25 cellular contexts compared by ENCODE assay signal in the genomic region with DNA sequence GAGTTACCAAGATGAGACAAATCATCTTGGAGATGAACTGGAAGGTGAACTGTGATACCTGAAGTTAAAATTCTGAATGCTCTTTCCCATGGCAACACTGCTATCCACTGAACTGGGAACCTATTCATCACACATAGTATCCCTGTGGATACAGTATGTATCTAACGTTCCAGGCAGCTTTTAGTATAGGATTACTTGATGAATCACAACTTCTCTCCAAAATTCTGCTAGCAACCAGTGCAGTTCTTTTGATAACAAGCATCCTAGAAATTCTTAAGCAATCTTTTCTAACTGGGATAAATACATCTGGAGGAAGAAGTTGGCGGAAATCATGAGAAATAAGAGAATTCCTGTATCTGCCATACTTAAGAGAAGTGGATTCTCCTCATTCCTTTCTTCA.
DNase-seq lines count a peak whose midpoint lies in the region; ATAC-seq, FAIRE-seq and TF ChIP-seq lines count a peak whose summit lies in the region.
"Had no signal": no experiment of that assay in that cellular context is flagged by ENCODE, and none has a peak within 500 bp of the region (broad histone marks: within the 10 kb centered on the region; RNA-seq: fewer than 3 reads in every experiment).

No MANE protein-coding gene starts in this region.

- DNase-seq in EL (peak; percentile 17), M059J (ENCODE audit: low read depth) (peak; percentile 22), endodermal cell (no peak), osteoblast (ENCODE audit: insufficient read length, low spot score, missing footprints) (peak; percentile 83), GM12892 (ENCODE audit: insufficient read length) (no peak), SHP77 (lab: John Stamatoyannopoulos, UW) (no peak)
- no peak for DNase-seq in effector memory CD4-positive, alpha-beta T cell
- DNase-seq: activated B cell treated with CpG ODN at 0.5 μM for 24 hours; activated CD4-positive, alpha-beta memory T cell treated with anti-CD3 and anti-CD28 coated beads for 36 hours; activated effector memory CD4-positive, alpha-beta T cell treated with Interleukin-2 at 50 U/mL for 16 hours; activated naive CD8-positive, alpha-beta T cell treated with anti-CD3 and anti-CD28 coated beads, Interleukin-2, amount 50 U/mL, for 24 hours; colonic mucosa; Kasumi-1; left ventricle myocardium inferior; midbrain; NCI-H1105 treated with DMSO at 0.1 percent for 48 hours; NCI-H2081 treated with DMSO at 0.1 percent for 48 hours; NCI-H510A treated with DMSO at 0.1 percent for 48 hours; NK-92 treated with Interleukin-12 subunit alpha and Interleukin-12 subunit beta, amount 100 ng/mL, for 24 hours; RPMI8226; T-helper 9 cell had no signal

- H3K36me3 Mint-ChIP-seq in endodermal cell (ENCODE audit: low read depth) = peaks cover 18% of the 10 kb centered on the region
- H3K36me3 Mint-ChIP-seq: activated CD4-positive, alpha-beta memory T cell treated with anti-CD3 and anti-CD28 coated beads for 36 hours had no signal

- no peak for ATAC-seq in GM19463 (IDR thresholded peaks at IDR 0.05; ENCODE audit: unreplicated experiment)
- ATAC-seq: activated naive CD8-positive, alpha-beta T cell treated with anti-CD3 and anti-CD28 coated beads, Interleukin-2, amount 50 U/mL, for 24 hours had no signal

- TF ChIP-seq CTCF in endodermal cell (conservative IDR thresholded peaks at IDR 0.05) (no peak), osteoblast (IDR thresholded peaks at IDR 0.05; ENCODE audit: extremely low read depth, low read depth, low read length) (no peak)

- H3K4me1 Mint-ChIP-seq in endodermal cell = no peaks in the 10 kb centered on the region
- H3K4me1 Mint-ChIP-seq: activated naive CD8-positive, alpha-beta T cell treated with anti-CD3 and anti-CD28 coated beads, Interleukin-2, amount 50 U/mL, for 24 hours had no signal

- no peak overlapping the region for H3K4me3 ChIP-seq in endodermal cell (ENCODE audit: low read length)
- H3K4me3 ChIP-seq in osteoblast (ENCODE audit: insufficient read depth, low read length) = no peak overlapping the region
- H3K4me3 ChIP-seq in effector memory CD4-positive, alpha-beta T cell (ENCODE audit: insufficient read depth, low read depth, low read length, poor library complexity, severe bottlenecking) = no peak overlapping the region
- H3K4me3 ChIP-seq: colonic mucosa, left ventricle myocardium inferior had no signal

- no peak for FAIRE-seq in GM12892 (lab: Jason Lieb, UNC)
- FAIRE-seq: endometrium had no signal

- H3K27ac ChIP-seq in endodermal cell (ENCODE audit: low read depth, low read length) (no peak overlapping the region), osteoblast (ENCODE audit: low read depth, low read length) (peak overlapping the region; percentile 3)
- no peak overlapping the region for H3K27ac ChIP-seq in effector memory CD4-positive, alpha-beta T cell (ENCODE audit: insufficient read depth, low read length, poor library complexity, severe bottlenecking)
- H3K27ac ChIP-seq: C4-2B, colonic mucosa, left ventricle myocardium inferior had no signal

- H3K9me3 ChIP-seq in endodermal cell (ENCODE audit: control insufficient read depth, low read length) (no peaks in the 10 kb centered on the region), osteoblast (ENCODE audit: low read depth, low read length) (no peaks in the 10 kb centered on the region)
- H3K9me3 ChIP-seq in effector memory CD4-positive, alpha-beta T cell (ENCODE audit: control insufficient read depth, low read length) = no peaks in the 10 kb centered on the region
- H3K9me3 ChIP-seq: colonic mucosa had no signal

- peaks cover 9% of the 10 kb centered on the region for H3K9me3 Mint-ChIP-seq in endodermal cell
- H3K9me3 Mint-ChIP-seq: type B pancreatic cell had no signal

- H4K20me1 ChIP-seq in osteoblast (ENCODE audit: insufficient read depth, low read length) = peaks cover 15% of the 10 kb centered on the region

- no peak for TF ChIP-seq POLR2A in GM12892 (IDR thresholded peaks at IDR 0.05; ENCODE audit: low read depth, low read length)

- H3K4me3 Mint-ChIP-seq in endodermal cell = no peak overlapping the region
- H3K4me3 Mint-ChIP-seq: activated B cell treated with CpG ODN at 0.5 μM for 24 hours; activated CD4-positive, alpha-beta memory T cell treated with anti-CD3 and anti-CD28 coated beads for 36 hours; activated naive CD8-positive, alpha-beta T cell treated with anti-CD3 and anti-CD28 coated beads, Interleukin-2, amount 50 U/mL, for 24 hours; type B pancreatic cell had no signal

- H3K79me2 ChIP-seq in osteoblast (ENCODE audit: insufficient read depth, low read length) = peaks cover 60% of the 10 kb centered on the region

- no peak overlapping the region for H3K9ac ChIP-seq in endodermal cell (ENCODE audit: extremely low read depth, low read length, poor library complexity, severe bottlenecking)

- WGBS in endodermal cell (ENCODE audit: insufficient coverage in 1 of 2, insufficient read length in 1 of 2), 2 experiments = 79% methylated on average over 2 of the region's 2 CpGs; no CpG with 5 or more reads in 1 of the 2 experiments

- H3K27me3 ChIP-seq in endodermal cell (ENCODE audit: control insufficient read depth, insufficient read depth, low read length, poor library complexity, severe bottlenecking) (no peaks in the 10 kb centered on the region), osteoblast (ENCODE audit: insufficient read depth, low read length) (no peaks in the 10 kb centered on the region)
- H3K27me3 ChIP-seq in effector memory CD4-positive, alpha-beta T cell (replicated peaks; ENCODE audit: control insufficient read depth, insufficient read depth, low read length, poor library complexity, severe bottlenecking) = no peaks in the 10 kb centered on the region
- H3K27me3 ChIP-seq: colonic mucosa had no signal

- H3K4me1 ChIP-seq in endodermal cell (ENCODE audit: control insufficient read depth, insufficient read depth, low read length) (no peaks in the 10 kb centered on the region), osteoblast (ENCODE audit: insufficient read depth, low read length) (no peaks in the 10 kb centered on the region)
- no peaks in the 10 kb centered on the region for H3K4me1 ChIP-seq in effector memory CD4-positive, alpha-beta T cell (ENCODE audit: control insufficient read depth, insufficient read depth, low read length, poor library complexity, severe bottlenecking)
- H3K4me1 ChIP-seq: colonic mucosa, left ventricle myocardium inferior had no signal

- H3K36me3 ChIP-seq in endodermal cell (ENCODE audit: control insufficient read depth, insufficient read depth, low read length) = peaks cover 18% of the 10 kb centered on the region
- H3K36me3 ChIP-seq in osteoblast (ENCODE audit: insufficient read depth, low read length) = peaks cover 16% of the 10 kb centered on the region
- H3K36me3 ChIP-seq in effector memory CD4-positive, alpha-beta T cell (ENCODE audit: control insufficient read depth, insufficient read depth, low read length) = no peaks in the 10 kb centered on the region
- H3K36me3 ChIP-seq: colonic mucosa, left ventricle myocardium inferior had no signal

- H2AFZ ChIP-seq in osteoblast (ENCODE audit: low read length) = no peak overlapping the region

- H3K4me2 ChIP-seq in osteoblast (ENCODE audit: insufficient read depth, low read length) = no peak overlapping the region

- peak overlapping the region; percentile 46 for H3K27ac Mint-ChIP-seq in endodermal cell
- H3K27ac Mint-ChIP-seq: activated B cell treated with CpG ODN at 0.5 μM for 24 hours; activated CD4-positive, alpha-beta memory T cell treated with anti-CD3 and anti-CD28 coated beads for 36 hours; activated naive CD8-positive, alpha-beta T cell treated with anti-CD3 and anti-CD28 coated beads, Interleukin-2, amount 50 U/mL, for 24 hours; type B pancreatic cell had no signal

- no peaks in the 10 kb centered on the region for H3K27me3 Mint-ChIP-seq in endodermal cell (ENCODE audit: insufficient read depth)
- H3K27me3 Mint-ChIP-seq: activated B cell treated with CpG ODN at 0.5 μM for 24 hours; activated CD4-positive, alpha-beta memory T cell treated with anti-CD3 and anti-CD28 coated beads for 36 hours; activated naive CD8-positive, alpha-beta T cell treated with anti-CD3 and anti-CD28 coated beads, Interleukin-2, amount 50 U/mL, for 24 hours; type B pancreatic cell had no signal

Comparison
In these comparisons a context has a peak if more than half of its experiments do, and no peak if none do; other contexts are left out.
1. DNase-seq: peak in EL (single experiment), M059J (single experiment) and osteoblast (single experiment); none in endodermal cell (single experiment), effector memory CD4-positive, alpha-beta T cell (0 of 3), GM12892 (single experiment) and SHP77 (0 of 2).